In the genomic region with DNA sequence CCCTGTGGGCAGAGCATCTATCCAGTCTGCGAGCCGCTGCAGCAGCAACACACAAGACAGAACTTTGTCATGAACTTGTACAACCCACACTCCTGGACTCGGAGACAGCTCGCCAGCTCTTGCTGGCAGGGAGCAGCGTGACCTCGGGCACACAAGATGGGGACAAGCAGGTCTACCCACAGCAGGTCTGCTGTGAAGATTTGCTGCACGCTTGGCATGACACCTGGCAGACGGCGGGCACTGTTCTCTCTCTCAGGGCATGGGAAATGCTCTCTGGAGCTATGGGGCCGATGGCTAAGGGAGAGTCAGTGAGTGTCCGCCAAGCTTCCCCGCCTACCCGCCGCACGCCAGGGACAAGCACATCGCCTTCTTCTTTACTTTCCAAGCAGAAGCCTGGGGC, we compare ENCODE assay signal across 17 cellular contexts.
DNase-seq lines count a peak whose midpoint lies in the region; ATAC-seq and TF ChIP-seq lines count a peak whose summit lies in the region.
"Had no signal": no experiment of that assay in that cellular context is flagged by ENCODE, and none has a peak within 500 bp of the region (broad histone marks: within the 10 kb centered on the region; RNA-seq: fewer than 3 reads in every experiment).

No MANE protein-coding gene starts in this region.

- peaks cover 35 to 81% (median 51%) of the 10 kb centered on the region in 7 donors for H3K4me1 Mint-ChIP-seq in naive thymus-derived CD4-positive, alpha-beta T cell
- no peaks in the 10 kb centered on the region for H3K4me1 Mint-ChIP-seq in Caco-2 (ENCODE audit: low read depth, unreplicated experiment)

- WGBS in mammary epithelial cell (ENCODE audit: low coverage, missing lambda C conversion rate), result 51% methylated on average over 16 of the region's 16 CpGs

- peaks cover 6 to 29% (median 20%) of the 10 kb centered on the region in 5 donors for H3K36me3 Mint-ChIP-seq in naive thymus-derived CD4-positive, alpha-beta T cell
- H3K36me3 Mint-ChIP-seq in Caco-2 (ENCODE audit: insufficient read depth, unreplicated experiment), result no peaks in the 10 kb centered on the region

- no TSS peak for BruUV-seq in mammary epithelial cell (replicated peaks; lab: Mats Ljungman, UMichigan)
- BruUV-seq in Caco-2 (replicated peaks; lab: Mats Ljungman, UMichigan), result no TSS peak

- H3K9ac ChIP-seq in mammary epithelial cell (ENCODE audit: insufficient read depth, low read length), result no peak overlapping the region
- H3K9ac ChIP-seq: parathyroid adenoma had no signal

- H3K4me3 ChIP-seq in breast epithelium, result peak overlapping the region in 1 of 3 donors; percentile 5
- H3K4me3 ChIP-seq in mammary epithelial cell (replicated peaks in 1 of 3; ENCODE audit: insufficient read depth in 1 of 3, low read depth in 2 of 3, low read length in 3 of 3), result no peak overlapping the region
- H3K4me3 ChIP-seq in naive thymus-derived CD4-positive, alpha-beta T cell (ENCODE audit: low read length), result no peak overlapping the region
- no peak overlapping the region for H3K4me3 ChIP-seq in upper lobe of right lung
- H3K4me3 ChIP-seq in Caco-2 (ENCODE audit: low read depth, low read length), result no peak overlapping the region
- H3K4me3 ChIP-seq: thyroid gland had no signal

- H3K4me1 ChIP-seq in breast epithelium (peaks cover 3 to 9% of the 10 kb centered on the region in 2 donors), mammary epithelial cell (ENCODE audit: insufficient read depth, low read length) (peaks cover 19% of the 10 kb centered on the region), upper lobe of right lung (peaks cover 11% of the 10 kb centered on the region), Caco-2 (no peaks in the 10 kb centered on the region)
- peaks cover 34 to 45% of the 10 kb centered on the region in 2 donors for H3K4me1 ChIP-seq in naive thymus-derived CD4-positive, alpha-beta T cell (ENCODE audit: control insufficient read depth in 2 of 2, insufficient read depth in 2 of 2, low read length in 2 of 2)
- H3K4me1 ChIP-seq: parathyroid adenoma had no signal

- no peaks in the 10 kb centered on the region for H3K27me3 ChIP-seq in breast epithelium
- no peaks in the 10 kb centered on the region for H3K27me3 ChIP-seq in mammary epithelial cell (ENCODE audit: insufficient read depth, low read length)
- H3K27me3 ChIP-seq in naive thymus-derived CD4-positive, alpha-beta T cell (ENCODE audit: control insufficient read depth in 2 of 2, insufficient read depth in 2 of 2, low read length in 2 of 2), result no peaks in the 10 kb centered on the region
- H3K27me3 ChIP-seq in upper lobe of right lung, result no peaks in the 10 kb centered on the region
- H3K27me3 ChIP-seq in Caco-2 (replicated peaks; ENCODE audit: control insufficient read depth, insufficient read depth, low read length), result no peaks in the 10 kb centered on the region
- H3K27me3 ChIP-seq: thyroid gland had no signal

- peak overlapping the region; percentile 29 to 84 for H3K27ac ChIP-seq in breast epithelium
- no peak overlapping the region for H3K27ac ChIP-seq in mammary epithelial cell (ENCODE audit: insufficient read depth, low read depth, low read length)
- H3K27ac ChIP-seq in cingulate gyrus (ENCODE audit: low read depth, low read length), result peak overlapping the region; percentile 65
- peak overlapping the region; percentile 7 for H3K27ac ChIP-seq in naive thymus-derived CD4-positive, alpha-beta T cell (ENCODE audit: low read depth, low read length)
- H3K27ac ChIP-seq in upper lobe of right lung, result no peak overlapping the region
- H3K27ac ChIP-seq: parathyroid adenoma, thyroid gland had no signal

- POLR2A ChIA-PET in naive thymus-derived CD4-positive, alpha-beta T cell (lab: Charles Lee), result no interaction called here
- POLR2A ChIA-PET in Caco-2 (lab: Charles Lee), result no interaction called here

- in situ Hi-C loops in mammary epithelial cell (cut with MboI; ENCODE audit: low sequenced_read_pairs in 2 of 2), result loop anchor here in 1 of 2 donors (5.0 kb wide), 1 partner anchor 194 kb away; no protein-coding TSS in a partner anchor

- dilution Hi-C loops in mammary epithelial cell (cut with HindIII; ENCODE audit: low sequenced_read_pairs), result loop anchor here (10.0 kb wide), 1 partner anchor 206 kb away; no protein-coding TSS in a partner anchor

- no peak overlapping the region for H2AFZ ChIP-seq in mammary epithelial cell (ENCODE audit: low read depth, low read length)
- H2AFZ ChIP-seq: parathyroid adenoma had no signal

- H3K79me2 ChIP-seq in mammary epithelial cell (ENCODE audit: insufficient read depth, low read length), result no peaks in the 10 kb centered on the region
- H3K79me2 ChIP-seq: parathyroid adenoma had no signal

- CTCF ChIA-PET in mammary epithelial cell (lab: Charles Lee; ENCODE audit: low non-redundant PET), result no interaction called here
- CTCF ChIA-PET in naive thymus-derived CD4-positive, alpha-beta T cell (lab: Charles Lee), result interaction anchor here (1.2 to 7.2 kb wide), 2 partner anchors 11 to 188 kb away, joined by 3 to 60 read pairs; no protein-coding TSS in a partner anchor
- CTCF ChIA-PET in Caco-2 (lab: Charles Lee), result no interaction called here

- ATAC-seq in naive thymus-derived CD4-positive, alpha-beta T cell, result no peak
- ATAC-seq in upper lobe of right lung, result no peak

- H3K27ac Mint-ChIP-seq in naive thymus-derived CD4-positive, alpha-beta T cell, result peak overlapping the region in 7 of 9 donors; percentile 57 to 94 (median 69)
- no peak overlapping the region for H3K27ac Mint-ChIP-seq in Caco-2 (ENCODE audit: unreplicated experiment)

- no peaks in the 10 kb centered on the region for H3K9me3 Mint-ChIP-seq in naive thymus-derived CD4-positive, alpha-beta T cell
- H3K9me3 Mint-ChIP-seq in Caco-2 (ENCODE audit: unreplicated experiment), result no peaks in the 10 kb centered on the region

- H3K36me3 ChIP-seq in breast epithelium (no peaks in the 10 kb centered on the region), mammary epithelial cell (ENCODE audit: insufficient read depth, low read length) (no peaks in the 10 kb centered on the region), upper lobe of right lung (peaks cover 68% of the 10 kb centered on the region), Caco-2 (ENCODE audit: control insufficient read depth, insufficient read depth, low read length) (no peaks in the 10 kb centered on the region; the same call in 1 of the 2 replicates)
- H3K36me3 ChIP-seq in naive thymus-derived CD4-positive, alpha-beta T cell (ENCODE audit: control insufficient read depth in 2 of 3, insufficient read depth in 3 of 3, low read length in 3 of 3), result peaks cover 11 to 90% (median 30%) of the 10 kb centered on the region in 3 experiments

- DNase-seq in breast epithelium (ENCODE audit: low spot score in 2 of 2), result peak in 1 of 2 donors; percentile 65
- DNase-seq in mammary epithelial cell, result no peak
- no peak for DNase-seq in naive thymus-derived CD4-positive, alpha-beta T cell
- peak; percentile 49 for DNase-seq in upper lobe of right lung
- DNase-seq in mesenteric fat pad (ENCODE audit: low spot score), result no peak
- no peak for DNase-seq in Caco-2
- no peak for DNase-seq in DMS53 (lab: John Stamatoyannopoulos, UW)
- DNase-seq: ACHN, COR-L47, NCI-H146, NCI-H345, SIG-M5, T1000, thyroid gland had no signal

- H3K4me3 Mint-ChIP-seq in naive thymus-derived CD4-positive, alpha-beta T cell, result no peak overlapping the region
- no peak overlapping the region for H3K4me3 Mint-ChIP-seq in Caco-2 (ENCODE audit: unreplicated experiment)
- H3K4me3 Mint-ChIP-seq: activated naive CD8-positive, alpha-beta T cell had no signal

- no peak overlapping the region for H3K4me2 ChIP-seq in mammary epithelial cell (ENCODE audit: insufficient read depth, low read depth, low read length)

- H3K27me3 Mint-ChIP-seq in naive thymus-derived CD4-positive, alpha-beta T cell, result no peaks in the 10 kb centered on the region
- H3K27me3 Mint-ChIP-seq in Caco-2 (ENCODE audit: insufficient read depth, unreplicated experiment), result no peaks in the 10 kb centered on the region
- H3K27me3 Mint-ChIP-seq: activated naive CD8-positive, alpha-beta T cell had no signal

- no peak for TF ChIP-seq POLR2A in breast epithelium (IDR thresholded peaks at IDR 0.05)

- H3K9me3 ChIP-seq in breast epithelium, result no peaks in the 10 kb centered on the region
- H3K9me3 ChIP-seq in mammary epithelial cell (replicated peaks; ENCODE audit: insufficient read depth, low read length), result no peaks in the 10 kb centered on the region
- no peaks in the 10 kb centered on the region for H3K9me3 ChIP-seq in naive thymus-derived CD4-positive, alpha-beta T cell (ENCODE audit: control insufficient read depth in 2 of 3, low read length in 3 of 3)
- no peaks in the 10 kb centered on the region for H3K9me3 ChIP-seq in upper lobe of right lung
- no peaks in the 10 kb centered on the region for H3K9me3 ChIP-seq in Caco-2
- H3K9me3 ChIP-seq: thyroid gland had no signal

- intact Hi-C loops in breast epithelium (cut with DNase I; ENCODE audit: low total_unique reads), result no loop called here
- intact Hi-C loops in mammary epithelial cell (cut with micrococcal nuclease), result no loop called here
- intact Hi-C loops in naive thymus-derived CD4-positive, alpha-beta T cell (cut with micrococcal nuclease), result no loop called here
- intact Hi-C loops in upper lobe of right lung (cut with DNase I), result loop anchor here (5.0 to 10.0 kb wide), 2 partner anchors 96 to 189 kb away; partner anchors contain the start of gene ITPKB
- intact Hi-C loops in Caco-2 (cut with micrococcal nuclease; ENCODE audit: unreplicated experiment), result no loop called here

- TF ChIP-seq CTCF in breast epithelium (IDR thresholded peaks at IDR 0.05) (no peak), mammary epithelial cell (conservative IDR thresholded peaks at IDR 0.05 in 1 of 2, IDR thresholded peaks at IDR 0.05 in 1 of 2; ENCODE audit: extremely low read depth in 1 of 2, insufficient read depth in 1 of 2, low read depth in 1 of 2, low read length in 2 of 2) (no peak), upper lobe of right lung (IDR thresholded peaks at IDR 0.05) (no peak), Caco-2 (IDR thresholded peaks at IDR 0.05; ENCODE audit: insufficient read depth in 1 of 2, low read depth in 1 of 2, low read length in 1 of 2, severe bottlenecking in 1 of 2, unreplicated experiment in 1 of 2) (no peak)

- no peaks in the 10 kb centered on the region for H4K20me1 ChIP-seq in mammary epithelial cell (ENCODE audit: insufficient read depth, low read length)

Comparison
In these comparisons a context has a peak if more than half of its experiments do, and no peak if none do; other contexts are left out.
1. H3K27ac ChIP-seq: peak in breast epithelium (2 of 2), cingulate gyrus (single experiment) and naive thymus-derived CD4-positive, alpha-beta T cell (single experiment); none in mammary epithelial cell (single experiment) and upper lobe of right lung (single experiment).